ENCODE assay signal across 7 cellular contexts in genomic region chr1:175360016-175360415, GRCh38.
"Had no signal": no experiment of that assay in that cellular context is flagged by ENCODE, and none has a peak within 500 bp of the region (broad histone marks: within the 10 kb centered on the region; RNA-seq: fewer than 3 reads in every experiment).

No MANE protein-coding gene starts in this region.

- FAIRE-seq: G401.6, GM12891, GM12892, GM18507, GM19239 had no signal

- DNase-seq: GDM1, GF-D8 had no signal
